Comparison of ENCODE assay signal across 8 cellular contexts in the genomic region with DNA sequence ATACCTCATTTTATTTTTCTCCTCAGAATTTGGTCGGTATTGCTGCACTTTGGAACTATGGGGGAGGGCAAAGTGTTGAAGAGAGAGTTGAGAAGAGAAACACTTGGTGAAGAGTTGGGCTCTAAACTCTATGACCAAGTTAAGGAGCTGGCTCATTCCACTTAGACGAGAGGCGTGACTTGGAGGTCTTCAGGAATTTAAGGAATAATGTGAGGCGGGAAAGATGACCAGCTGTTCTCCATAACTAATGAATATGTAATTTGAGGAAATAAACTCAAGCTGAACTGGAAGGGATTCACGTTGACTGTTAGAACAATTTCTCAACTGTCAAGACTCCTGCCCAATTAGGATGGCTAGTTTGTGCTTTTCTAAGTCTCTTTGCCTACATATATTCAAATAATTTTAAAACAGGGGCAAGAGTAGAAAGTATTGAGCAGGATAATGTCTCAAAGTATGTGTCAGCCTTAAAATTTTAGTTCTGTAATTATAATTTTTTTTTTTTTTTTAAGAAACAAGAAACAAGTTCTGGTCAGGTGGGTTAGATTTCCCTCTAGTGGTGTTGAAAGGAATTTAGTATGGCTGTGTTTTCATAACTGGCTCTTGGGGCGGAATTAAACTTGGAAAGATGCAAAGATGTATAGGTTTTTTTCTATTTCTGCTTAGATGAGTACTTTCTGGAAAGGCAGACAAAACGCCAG. TPM values are rescaled to one million over a fixed set of nuclear protein-coding genes. Genes with fewer than 3 reads are reported as not detected.
DNase-seq lines count a peak whose midpoint lies in the region; ATAC-seq lines count a peak whose summit lies in the region.

No MANE protein-coding gene starts in this region.

- ATAC-seq in HG03439 (IDR thresholded peaks at IDR 0.05; ENCODE audit: unreplicated experiment), result no peak

- H3K9me3 Mint-ChIP-seq in activated T-cell treated with anti-CD3 and anti-CD28 coated beads, Interleukin-2, amount 50 U/mL, for 24 hours, result no peaks in the 10 kb centered on the region

- no peaks in the 10 kb centered on the region for H3K4me1 Mint-ChIP-seq in activated T-cell treated with anti-CD3 and anti-CD28 coated beads, Interleukin-2, amount 50 U/mL, for 24 hours (ENCODE audit: low read depth)

- peak; percentile 26 for DNase-seq in Daoy (ENCODE audit: low read depth)
- DNase-seq in MV-4-11 (lab: John Stamatoyannopoulos, UW), result peak; percentile 38
- peak; percentile 47 for DNase-seq in dermis blood vessel endothelial cell
- peak; percentile 17 for DNase-seq in myocyte (ENCODE audit: low read depth)
- no peak for DNase-seq in mesenteric fat pad (ENCODE audit: low spot score)
- DNase-seq in activated T-cell treated with anti-CD3 and anti-CD28 coated beads, Interleukin-2, amount 50 U/mL, for 24 hours, result no peak
- no peak for DNase-seq in NCI-H1436 (lab: John Stamatoyannopoulos, UW)

- no peaks in the 10 kb centered on the region for H3K36me3 Mint-ChIP-seq in activated T-cell treated with anti-CD3 and anti-CD28 coated beads, Interleukin-2, amount 50 U/mL, for 24 hours (ENCODE audit: low read depth)

- no peak overlapping the region for H3K27ac Mint-ChIP-seq in activated T-cell treated with anti-CD3 and anti-CD28 coated beads, Interleukin-2, amount 50 U/mL, for 24 hours

- no peak overlapping the region for H3K4me3 Mint-ChIP-seq in activated T-cell treated with anti-CD3 and anti-CD28 coated beads, Interleukin-2, amount 50 U/mL, for 24 hours

- peaks cover 6% of the 10 kb centered on the region for H3K27me3 Mint-ChIP-seq in activated T-cell treated with anti-CD3 and anti-CD28 coated beads, Interleukin-2, amount 50 U/mL, for 24 hours

RNA-seq across cellular contexts. Expression of gene TMEM252, which starts 33.4 kb away (rescaled TPM):
- total RNA-seq in Daoy (2014; rRNA removed; shearing (Covaris generic)), result not detected in 2 replicates
- 0.51 TPM in 1 of 2 replicates, not detected in the other for total RNA-seq in dermis blood vessel endothelial cell
- total RNA-seq in myocyte, result not detected in 2 replicates
- not detected for polyA plus RNA-seq in myocyte (2012)
- total RNA-seq in mesenteric fat pad, result not detected

Comparison
In these comparisons a context has a peak if more than half of its experiments do, and no peak if none do; other contexts are left out.
1. DNase-seq: peak in Daoy (single experiment), MV-4-11 (single experiment), dermis blood vessel endothelial cell (single experiment) and myocyte (single experiment); none in mesenteric fat pad (single experiment), activated T-cell treated with anti-CD3 and anti-CD28 coated beads, Interleukin-2, amount 50 U/mL, for 24 hours (single experiment) and NCI-H1436 (single experiment).